19 cellular contexts compared by ENCODE assay signal in the genomic region with DNA sequence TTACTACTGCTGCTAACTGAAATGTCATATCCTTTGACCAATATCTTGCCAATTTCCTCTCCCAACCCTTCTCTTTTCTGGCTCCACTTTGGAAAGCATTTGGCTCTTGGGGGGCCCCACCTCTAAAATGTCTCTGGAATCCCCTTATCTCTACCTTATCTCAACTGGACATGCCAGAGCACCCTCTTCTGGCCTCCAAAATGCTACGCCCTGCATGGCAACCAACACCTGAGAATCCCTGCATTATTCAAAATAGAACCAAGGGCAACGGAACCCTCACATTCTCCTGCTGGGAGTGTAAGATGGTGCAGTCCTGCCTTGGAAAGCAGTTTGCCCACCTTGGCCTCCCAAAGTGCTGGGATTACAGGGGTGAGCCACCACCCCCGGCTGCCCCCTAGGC.
"Had no signal": no experiment of that assay in that cellular context is flagged by ENCODE, and none has a peak within 500 bp of the region (broad histone marks: within the 10 kb centered on the region; RNA-seq: fewer than 3 reads in every experiment).

No MANE protein-coding gene starts in this region.

- H3K4me3 ChIP-seq: breast epithelium, gastrocnemius medialis, left lung, neural progenitor cell, ovary, thoracic aorta had no signal

- H3K36me3 ChIP-seq: breast epithelium, gastrocnemius medialis, left lung, neural progenitor cell, ovary, thoracic aorta had no signal

- H3K9me3 Mint-ChIP-seq: effector memory CD8-positive, alpha-beta T cell had no signal

- H3K9ac ChIP-seq: neural progenitor cell had no signal

- H3K4me3 Mint-ChIP-seq: activated naive CD8-positive, alpha-beta T cell treated with anti-CD3 and anti-CD28 coated beads, Interleukin-2, amount 50 U/mL, for 24 hours; dendritic cell treated with granulocyte-macrophage colony-stimulating factor and Interleukin-4, amounts not matched to agents 40 ng/mL and 50 ng/mL, for 4 days; effector memory CD8-positive, alpha-beta T cell; naive B cell; neural progenitor cell; T-helper 2 cell treated with Interferon-gamma antibody and Interleukin-4, amounts not matched to agents 5 μg/mL and 100 μg/mL, for 36 hours had no signal

- H3K4me2 ChIP-seq: neural progenitor cell had no signal

- DNase-seq: activated CD4-positive, alpha-beta T cell treated with anti-CD3 and anti-CD28 coated beads, Interleukin-2, amount 50 U/mL, for 1 hour; activated CD8-positive, alpha-beta memory T cell treated with anti-CD3 and anti-CD28 coated beads for 24 hours; activated naive CD4-positive, alpha-beta T cell; activated naive CD8-positive, alpha-beta T cell treated with anti-CD3 and anti-CD28 coated beads, Interleukin-2, amount 50 U/mL, for 24 hours; aorta; cerebellar nuclear complex; effector memory CD8-positive, alpha-beta T cell; gastrocnemius medialis; left lung; naive B cell; ovary; stimulated activated CD4-positive, alpha-beta T cell treated with anti-CD3 and anti-CD28 coated beads, Interleukin-1b, Interleukin-23, amount 100 ng/mL, for 48 hours had no signal

- ATAC-seq: activated CD4-positive, CD25-positive, alpha-beta regulatory T cell treated with anti-CD3 and anti-CD28 coated beads, Interleukin-2, amount 50 U/mL, for 24 hours; activated naive CD8-positive, alpha-beta T cell treated with anti-CD3 and anti-CD28 coated beads, Interleukin-2, amount 50 U/mL, for 24 hours; effector memory CD8-positive, alpha-beta T cell; gastrocnemius medialis; left lung had no signal

- H2AFZ ChIP-seq: neural progenitor cell had no signal

- H3K27ac ChIP-seq: breast epithelium, epithelial cell of prostate, gastrocnemius medialis, left lung, neural progenitor cell, ovary, thoracic aorta had no signal

- H3K27me3 Mint-ChIP-seq: activated naive CD8-positive, alpha-beta T cell treated with anti-CD3 and anti-CD28 coated beads, Interleukin-2, amount 50 U/mL, for 24 hours; effector memory CD8-positive, alpha-beta T cell; naive B cell had no signal

- H3K9me3 ChIP-seq: breast epithelium, gastrocnemius medialis, ovary, thoracic aorta had no signal

- H3K27me3 ChIP-seq: breast epithelium, gastrocnemius medialis, left lung, neural progenitor cell, ovary had no signal

- H3K27ac Mint-ChIP-seq: activated naive CD8-positive, alpha-beta T cell treated with anti-CD3 and anti-CD28 coated beads, Interleukin-2, amount 50 U/mL, for 24 hours; neural progenitor cell; T-helper 2 cell treated with Interferon-gamma antibody and Interleukin-4, amounts not matched to agents 5 μg/mL and 100 μg/mL, for 36 hours had no signal
